ENCODE assay signal across 1 cellular context in the genomic region with DNA sequence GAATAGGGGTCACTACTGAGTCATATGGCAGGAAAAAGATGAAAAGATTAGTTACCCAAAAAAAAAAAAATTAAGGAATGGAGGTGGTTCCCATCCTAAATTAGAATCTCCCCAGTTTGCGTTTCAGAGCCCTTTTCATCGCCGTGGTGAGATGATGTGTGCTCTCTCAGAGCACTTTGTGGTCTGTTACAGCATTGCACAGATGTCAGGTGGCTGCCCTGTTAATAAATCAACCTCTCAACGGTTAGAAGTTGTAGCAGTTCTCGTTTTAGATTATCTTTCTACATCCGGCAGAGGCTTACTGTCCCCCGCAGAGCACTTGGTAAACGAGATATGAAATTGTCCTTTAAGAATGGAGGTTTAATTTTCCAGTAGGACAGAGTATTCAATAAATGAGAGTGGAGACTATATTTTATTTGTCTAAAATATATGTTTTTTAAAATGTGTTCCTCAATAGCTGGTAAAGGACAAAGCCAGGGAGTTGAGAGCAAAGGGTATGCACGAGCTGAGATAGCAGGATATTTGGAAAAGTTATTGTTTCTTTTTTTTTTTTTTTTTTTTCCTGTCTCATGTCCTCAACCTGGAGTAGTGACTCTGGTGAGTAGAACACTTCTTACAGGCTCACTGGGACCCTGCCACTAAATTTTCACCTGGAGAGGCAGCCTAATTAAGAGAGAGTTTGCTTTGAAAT.
TF ChIP-seq lines count a peak whose summit lies in the region.

No MANE protein-coding gene starts in this region.

TF ChIP-seq in K562, 482 proteins besides CTCF, POLR2A, EP300 and RAD21 (continued from another document and continues in another):
- TF ChIP-seq, protein P1, sequence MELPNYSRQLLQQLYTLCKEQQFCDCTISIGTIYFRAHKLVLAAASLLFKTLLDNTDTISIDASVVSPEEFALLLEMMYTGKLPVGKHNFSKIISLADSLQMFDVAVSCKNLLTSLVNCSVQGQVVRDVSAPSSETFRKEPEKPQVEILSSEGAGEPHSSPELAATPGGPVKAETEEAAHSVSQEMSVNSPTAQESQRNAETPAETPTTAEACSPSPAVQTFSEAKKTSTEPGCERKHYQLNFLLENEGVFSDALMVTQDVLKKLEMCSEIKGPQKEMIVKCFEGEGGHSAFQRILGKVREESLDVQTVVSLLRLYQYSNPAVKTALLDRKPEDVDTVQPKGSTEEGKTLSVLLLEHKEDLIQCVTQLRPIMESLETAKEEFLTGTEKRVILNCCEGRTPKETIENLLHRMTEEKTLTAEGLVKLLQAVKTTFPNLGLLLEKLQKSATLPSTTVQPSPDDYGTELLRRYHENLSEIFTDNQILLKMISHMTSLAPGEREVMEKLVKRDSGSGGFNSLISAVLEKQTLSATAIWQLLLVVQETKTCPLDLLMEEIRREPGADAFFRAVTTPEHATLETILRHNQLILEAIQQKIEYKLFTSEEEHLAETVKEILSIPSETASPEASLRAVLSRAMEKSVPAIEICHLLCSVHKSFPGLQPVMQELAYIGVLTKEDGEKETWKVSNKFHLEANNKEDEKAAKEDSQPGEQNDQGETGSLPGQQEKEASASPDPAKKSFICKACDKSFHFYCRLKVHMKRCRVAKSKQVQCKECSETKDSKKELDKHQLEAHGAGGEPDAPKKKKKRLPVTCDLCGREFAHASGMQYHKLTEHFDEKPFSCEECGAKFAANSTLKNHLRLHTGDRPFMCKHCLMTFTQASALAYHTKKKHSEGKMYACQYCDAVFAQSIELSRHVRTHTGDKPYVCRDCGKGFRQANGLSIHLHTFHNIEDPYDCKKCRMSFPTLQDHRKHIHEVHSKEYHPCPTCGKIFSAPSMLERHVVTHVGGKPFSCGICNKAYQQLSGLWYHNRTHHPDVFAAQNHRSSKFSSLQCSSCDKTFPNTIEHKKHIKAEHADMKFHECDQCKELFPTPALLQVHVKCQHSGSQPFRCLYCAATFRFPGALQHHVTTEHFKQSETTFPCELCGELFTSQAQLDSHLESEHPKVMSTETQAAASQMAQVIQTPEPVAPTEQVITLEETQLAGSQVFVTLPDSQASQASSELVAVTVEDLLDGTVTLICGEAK (IDR thresholded peaks at IDR 0.05) = peak; percentile 51; the same call in 1 of the 2 replicates
- TF ChIP-seq, protein P1 (CRISPR knock-in tag; IDR thresholded peaks at IDR 0.05) = no peak
- TF ChIP-seq MEF2A (IDR thresholded peaks at IDR 0.05; ENCODE audit: control insufficient read depth, low read depth, low read length) (peak; percentile 69), NEUROD1 (IDR thresholded peaks at IDR 0.05; ENCODE audit: borderline replicate concordance, low read depth, low read length, partially characterized antibody) (peak; percentile 64), TEAD4 (IDR thresholded peaks at IDR 0.05; ENCODE audit: low read length) (peak; percentile 97), TEAD4 (CRISPR knock-in tag; IDR thresholded peaks at IDR 0.05; ENCODE audit: borderline replicate concordance) (no peak), KLF10 (CRISPR knock-in tag; IDR thresholded peaks at IDR 0.05) (no peak), HNRNPH1 (optimal IDR thresholded peaks at IDR 0.05; ENCODE audit: low read depth, low read length) (no peak), KDM5B (IDR thresholded peaks at IDR 0.05; ENCODE audit: insufficient replicate concordance, low read depth, low read length) (no peak), ZNF384 (IDR thresholded peaks at IDR 0.05; ENCODE audit: low read depth, low read length) (peak; percentile 48), ZNF224 (CRISPR knock-in tag; IDR thresholded peaks at IDR 0.05) (no peak), ZNF282 (CRISPR knock-in tag; IDR thresholded peaks at IDR 0.05) (no peak), MEF2D (tag; conservative IDR thresholded peaks at IDR 0.05; ENCODE audit: low read depth) (peak; percentile 90), SMC3 (conservative IDR thresholded peaks at IDR 0.05; ENCODE audit: insufficient read depth, low read depth, low read length) (0 out of 2 replicates have a peak, but pooled peaks have one; percentile 15)
- TF ChIP-seq, protein P2, sequence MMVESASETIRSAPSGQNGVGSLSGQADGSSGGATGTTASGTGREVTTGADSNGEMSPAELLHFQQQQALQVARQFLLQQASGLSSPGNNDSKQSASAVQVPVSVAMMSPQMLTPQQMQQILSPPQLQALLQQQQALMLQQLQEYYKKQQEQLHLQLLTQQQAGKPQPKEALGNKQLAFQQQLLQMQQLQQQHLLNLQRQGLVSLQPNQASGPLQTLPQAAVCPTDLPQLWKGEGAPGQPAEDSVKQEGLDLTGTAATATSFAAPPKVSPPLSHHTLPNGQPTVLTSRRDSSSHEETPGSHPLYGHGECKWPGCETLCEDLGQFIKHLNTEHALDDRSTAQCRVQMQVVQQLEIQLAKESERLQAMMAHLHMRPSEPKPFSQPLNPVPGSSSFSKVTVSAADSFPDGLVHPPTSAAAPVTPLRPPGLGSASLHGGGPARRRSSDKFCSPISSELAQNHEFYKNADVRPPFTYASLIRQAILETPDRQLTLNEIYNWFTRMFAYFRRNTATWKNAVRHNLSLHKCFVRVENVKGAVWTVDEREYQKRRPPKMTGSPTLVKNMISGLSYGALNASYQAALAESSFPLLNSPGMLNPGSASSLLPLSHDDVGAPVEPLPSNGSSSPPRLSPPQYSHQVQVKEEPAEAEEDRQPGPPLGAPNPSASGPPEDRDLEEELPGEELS (CRISPR knock-in tag; IDR thresholded peaks at IDR 0.05; ENCODE audit: borderline replicate concordance) = no peak
- TF ChIP-seq, protein P3, sequence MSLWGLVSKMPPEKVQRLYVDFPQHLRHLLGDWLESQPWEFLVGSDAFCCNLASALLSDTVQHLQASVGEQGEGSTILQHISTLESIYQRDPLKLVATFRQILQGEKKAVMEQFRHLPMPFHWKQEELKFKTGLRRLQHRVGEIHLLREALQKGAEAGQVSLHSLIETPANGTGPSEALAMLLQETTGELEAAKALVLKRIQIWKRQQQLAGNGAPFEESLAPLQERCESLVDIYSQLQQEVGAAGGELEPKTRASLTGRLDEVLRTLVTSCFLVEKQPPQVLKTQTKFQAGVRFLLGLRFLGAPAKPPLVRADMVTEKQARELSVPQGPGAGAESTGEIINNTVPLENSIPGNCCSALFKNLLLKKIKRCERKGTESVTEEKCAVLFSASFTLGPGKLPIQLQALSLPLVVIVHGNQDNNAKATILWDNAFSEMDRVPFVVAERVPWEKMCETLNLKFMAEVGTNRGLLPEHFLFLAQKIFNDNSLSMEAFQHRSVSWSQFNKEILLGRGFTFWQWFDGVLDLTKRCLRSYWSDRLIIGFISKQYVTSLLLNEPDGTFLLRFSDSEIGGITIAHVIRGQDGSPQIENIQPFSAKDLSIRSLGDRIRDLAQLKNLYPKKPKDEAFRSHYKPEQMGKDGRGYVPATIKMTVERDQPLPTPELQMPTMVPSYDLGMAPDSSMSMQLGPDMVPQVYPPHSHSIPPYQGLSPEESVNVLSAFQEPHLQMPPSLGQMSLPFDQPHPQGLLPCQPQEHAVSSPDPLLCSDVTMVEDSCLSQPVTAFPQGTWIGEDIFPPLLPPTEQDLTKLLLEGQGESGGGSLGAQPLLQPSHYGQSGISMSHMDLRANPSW (CRISPR knock-in tag; IDR thresholded peaks at IDR 0.05) = no peak
- TF ChIP-seq, protein P4, sequence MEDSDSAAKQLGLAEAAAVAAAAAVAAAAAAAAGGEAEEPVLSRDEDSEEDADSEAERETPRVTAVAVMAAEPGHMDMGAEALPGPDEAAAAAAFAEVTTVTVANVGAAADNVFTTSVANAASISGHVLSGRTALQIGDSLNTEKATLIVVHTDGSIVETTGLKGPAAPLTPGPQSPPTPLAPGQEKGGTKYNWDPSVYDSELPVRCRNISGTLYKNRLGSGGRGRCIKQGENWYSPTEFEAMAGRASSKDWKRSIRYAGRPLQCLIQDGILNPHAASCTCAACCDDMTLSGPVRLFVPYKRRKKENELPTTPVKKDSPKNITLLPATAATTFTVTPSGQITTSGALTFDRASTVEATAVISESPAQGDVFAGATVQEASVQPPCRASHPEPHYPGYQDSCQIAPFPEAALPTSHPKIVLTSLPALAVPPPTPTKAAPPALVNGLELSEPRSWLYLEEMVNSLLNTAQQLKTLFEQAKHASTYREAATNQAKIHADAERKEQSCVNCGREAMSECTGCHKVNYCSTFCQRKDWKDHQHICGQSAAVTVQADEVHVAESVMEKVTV (CRISPR knock-in tag; IDR thresholded peaks at IDR 0.05) = 0 out of 2 replicates have a peak, but pooled peaks have one; percentile 37
- TF ChIP-seq, protein P5, sequence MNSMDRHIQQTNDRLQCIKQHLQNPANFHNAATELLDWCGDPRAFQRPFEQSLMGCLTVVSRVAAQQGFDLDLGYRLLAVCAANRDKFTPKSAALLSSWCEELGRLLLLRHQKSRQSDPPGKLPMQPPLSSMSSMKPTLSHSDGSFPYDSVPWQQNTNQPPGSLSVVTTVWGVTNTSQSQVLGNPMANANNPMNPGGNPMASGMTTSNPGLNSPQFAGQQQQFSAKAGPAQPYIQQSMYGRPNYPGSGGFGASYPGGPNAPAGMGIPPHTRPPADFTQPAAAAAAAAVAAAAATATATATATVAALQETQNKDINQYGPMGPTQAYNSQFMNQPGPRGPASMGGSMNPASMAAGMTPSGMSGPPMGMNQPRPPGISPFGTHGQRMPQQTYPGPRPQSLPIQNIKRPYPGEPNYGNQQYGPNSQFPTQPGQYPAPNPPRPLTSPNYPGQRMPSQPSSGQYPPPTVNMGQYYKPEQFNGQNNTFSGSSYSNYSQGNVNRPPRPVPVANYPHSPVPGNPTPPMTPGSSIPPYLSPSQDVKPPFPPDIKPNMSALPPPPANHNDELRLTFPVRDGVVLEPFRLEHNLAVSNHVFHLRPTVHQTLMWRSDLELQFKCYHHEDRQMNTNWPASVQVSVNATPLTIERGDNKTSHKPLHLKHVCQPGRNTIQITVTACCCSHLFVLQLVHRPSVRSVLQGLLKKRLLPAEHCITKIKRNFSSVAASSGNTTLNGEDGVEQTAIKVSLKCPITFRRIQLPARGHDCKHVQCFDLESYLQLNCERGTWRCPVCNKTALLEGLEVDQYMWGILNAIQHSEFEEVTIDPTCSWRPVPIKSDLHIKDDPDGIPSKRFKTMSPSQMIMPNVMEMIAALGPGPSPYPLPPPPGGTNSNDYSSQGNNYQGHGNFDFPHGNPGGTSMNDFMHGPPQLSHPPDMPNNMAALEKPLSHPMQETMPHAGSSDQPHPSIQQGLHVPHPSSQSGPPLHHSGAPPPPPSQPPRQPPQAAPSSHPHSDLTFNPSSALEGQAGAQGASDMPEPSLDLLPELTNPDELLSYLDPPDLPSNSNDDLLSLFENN (IDR thresholded peaks at IDR 0.05; ENCODE audit: low read depth in 2 of 2, low read length in 2 of 2) = peak in 1 of 2 experiments; percentile 95; a peak in 2 of 4 replicates
- TF ChIP-seq, protein P6, sequence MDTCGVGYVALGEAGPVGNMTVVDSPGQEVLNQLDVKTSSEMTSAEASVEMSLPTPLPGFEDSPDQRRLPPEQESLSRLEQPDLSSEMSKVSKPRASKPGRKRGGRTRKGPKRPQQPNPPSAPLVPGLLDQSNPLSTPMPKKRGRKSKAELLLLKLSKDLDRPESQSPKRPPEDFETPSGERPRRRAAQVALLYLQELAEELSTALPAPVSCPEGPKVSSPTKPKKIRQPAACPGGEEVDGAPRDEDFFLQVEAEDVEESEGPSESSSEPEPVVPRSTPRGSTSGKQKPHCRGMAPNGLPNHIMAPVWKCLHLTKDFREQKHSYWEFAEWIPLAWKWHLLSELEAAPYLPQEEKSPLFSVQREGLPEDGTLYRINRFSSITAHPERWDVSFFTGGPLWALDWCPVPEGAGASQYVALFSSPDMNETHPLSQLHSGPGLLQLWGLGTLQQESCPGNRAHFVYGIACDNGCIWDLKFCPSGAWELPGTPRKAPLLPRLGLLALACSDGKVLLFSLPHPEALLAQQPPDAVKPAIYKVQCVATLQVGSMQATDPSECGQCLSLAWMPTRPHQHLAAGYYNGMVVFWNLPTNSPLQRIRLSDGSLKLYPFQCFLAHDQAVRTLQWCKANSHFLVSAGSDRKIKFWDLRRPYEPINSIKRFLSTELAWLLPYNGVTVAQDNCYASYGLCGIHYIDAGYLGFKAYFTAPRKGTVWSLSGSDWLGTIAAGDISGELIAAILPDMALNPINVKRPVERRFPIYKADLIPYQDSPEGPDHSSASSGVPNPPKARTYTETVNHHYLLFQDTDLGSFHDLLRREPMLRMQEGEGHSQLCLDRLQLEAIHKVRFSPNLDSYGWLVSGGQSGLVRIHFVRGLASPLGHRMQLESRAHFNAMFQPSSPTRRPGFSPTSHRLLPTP (IDR thresholded peaks at IDR 0.05; ENCODE audit: borderline replicate concordance, extremely low read depth, insufficient read length) = no peak
- TF ChIP-seq, protein P7, sequence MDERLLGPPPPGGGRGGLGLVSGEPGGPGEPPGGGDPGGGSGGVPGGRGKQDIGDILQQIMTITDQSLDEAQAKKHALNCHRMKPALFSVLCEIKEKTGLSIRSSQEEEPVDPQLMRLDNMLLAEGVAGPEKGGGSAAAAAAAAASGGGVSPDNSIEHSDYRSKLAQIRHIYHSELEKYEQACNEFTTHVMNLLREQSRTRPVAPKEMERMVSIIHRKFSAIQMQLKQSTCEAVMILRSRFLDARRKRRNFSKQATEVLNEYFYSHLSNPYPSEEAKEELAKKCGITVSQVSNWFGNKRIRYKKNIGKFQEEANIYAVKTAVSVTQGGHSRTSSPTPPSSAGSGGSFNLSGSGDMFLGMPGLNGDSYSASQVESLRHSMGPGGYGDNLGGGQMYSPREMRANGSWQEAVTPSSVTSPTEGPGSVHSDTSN (CRISPR knock-in tag; IDR thresholded peaks at IDR 0.05; ENCODE audit: low read depth) = peak; percentile 72
- TF ChIP-seq, protein P7 (tag; conservative IDR thresholded peaks at IDR 0.05; ENCODE audit: low read depth) = peak; percentile 99
